Comparison of ENCODE assay signal across 1 cellular context in the genomic region with DNA sequence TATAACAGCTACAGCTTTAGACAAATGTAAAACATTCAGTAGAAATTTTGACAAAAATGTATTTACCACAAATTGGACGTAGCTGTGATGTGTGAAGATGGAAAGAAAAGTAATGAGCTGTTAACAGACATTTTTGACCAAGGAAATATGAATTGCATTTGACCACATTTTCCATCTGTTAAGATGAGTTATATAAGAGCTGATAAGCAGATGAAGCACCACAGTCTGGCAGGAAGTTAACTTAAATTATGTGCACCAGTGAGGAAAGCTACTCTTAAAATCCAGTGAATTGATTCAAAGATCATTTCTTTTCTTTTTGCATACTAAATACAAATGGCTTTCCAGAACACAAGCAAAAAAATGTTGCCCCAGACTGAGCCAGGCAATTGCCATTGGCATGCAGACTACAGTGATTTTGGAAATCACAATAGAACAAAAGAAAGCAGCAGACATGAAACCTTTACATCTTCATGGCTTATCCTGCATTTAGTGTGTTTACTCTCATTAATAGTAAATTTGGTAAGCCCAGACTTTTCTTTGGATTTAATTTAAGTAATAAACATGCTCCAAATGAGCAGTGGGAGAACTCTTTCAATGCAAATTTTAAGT.
TF ChIP-seq lines count a peak whose summit lies in the region.

No MANE protein-coding gene starts in this region.

TF ChIP-seq in HepG2, 621 proteins besides CTCF, POLR2A, EP300 and RAD21:
- TF ChIP-seq ZMYM3 (CRISPR knock-in tag; IDR thresholded peaks at IDR 0.05): no peak
- no peak for TF ChIP-seq SKI (IDR thresholded peaks at IDR 0.05; ENCODE audit: partially characterized antibody)
